ENCODE assay signal across 10 cellular contexts in genomic region chr7:123492485-123492884, GRCh38. TPM values are rescaled to one million over a fixed set of nuclear protein-coding genes. Genes with fewer than 3 reads are reported as not detected.
A peak's percentile ranks its signal among the peaks of the same experiment; 100 is the strongest.
DNase-seq lines count a peak whose midpoint lies in the region; ATAC-seq, FAIRE-seq and TF ChIP-seq lines count a peak whose summit lies in the region.
"Had no signal": no experiment of that assay in that cellular context is flagged by ENCODE, and none has a peak within 500 bp of the region (broad histone marks: within the 10 kb centered on the region; RNA-seq: fewer than 3 reads in every experiment).

No MANE protein-coding gene starts in this region.

- DNase-seq in D341Med (ENCODE audit: low spot score), result peak; percentile 22
- no peak for DNase-seq in astrocyte of the cerebellum (ENCODE audit: low read depth)
- no peak for DNase-seq in NK-92 (lab: John Stamatoyannopoulos, UW; ENCODE audit: unreplicated experiment)
- DNase-seq in frontal cortex (ENCODE audit: low spot score in 2 of 2), result no peak
- DNase-seq in stimulated activated CD4-positive, alpha-beta T cell treated with anti-CD3 and anti-CD28 coated beads, Interleukin-1b, Interleukin-23, amount 100 ng/mL, for 48 hours, result no peak
- no peak for DNase-seq in effector CD4-positive, alpha-beta T cell
- DNase-seq: amygdala, COR-L47 had no signal

- ATAC-seq in GM19463 (IDR thresholded peaks at IDR 0.05; ENCODE audit: unreplicated experiment) (peak; percentile 83), HG03097 (IDR thresholded peaks at IDR 0.05; ENCODE audit: low FRiP score, unreplicated experiment) (peak; percentile 68)

- no peak for FAIRE-seq in frontal cortex (lab: Jason Lieb, UNC)

- TF ChIP-seq CTCF in astrocyte of the cerebellum (IDR thresholded peaks at IDR 0.05; ENCODE audit: low read depth, low read length, missing control alignments), result peak; percentile 19

- in situ Hi-C loops in astrocyte of the cerebellum (cut with HindIII; ENCODE audit: low sequenced_read_pairs), result no loop called here

- no peak overlapping the region for H3K4me3 ChIP-seq in astrocyte of the cerebellum (ENCODE audit: low read depth, low read length)

RNA-seq across cellular contexts. Expression of gene IQUB, which starts 41.9 kb away (rescaled TPM):
- 2.0 TPM for total RNA-seq in frontal cortex
